In genomic region chr3:71304261-71304646, GRCh38 we compare ENCODE assay signal across 11 cellular contexts.
DNase-seq lines count a peak whose midpoint lies in the region; ATAC-seq and TF ChIP-seq lines count a peak whose summit lies in the region.
"Had no signal": no experiment of that assay in that cellular context is flagged by ENCODE, and none has a peak within 500 bp of the region (broad histone marks: within the 10 kb centered on the region; RNA-seq: fewer than 3 reads in every experiment).

No MANE protein-coding gene starts in this region.

- H3K4me1 ChIP-seq in iPS-15b (ENCODE audit: control insufficient read depth, insufficient read depth, low read length) (peaks cover 53% of the 10 kb centered on the region), smooth muscle cell (ENCODE audit: low read depth) (peaks cover 52% of the 10 kb centered on the region)

- peaks cover 33% of the 10 kb centered on the region for H3K79me2 ChIP-seq in smooth muscle cell (ENCODE audit: low read depth)

- H3K36me3 ChIP-seq in iPS-15b (ENCODE audit: control insufficient read depth, insufficient read depth, low read length) (no peaks in the 10 kb centered on the region), smooth muscle cell (ENCODE audit: low read depth) (no peaks in the 10 kb centered on the region)

- CTCF ChIA-PET in activated CD4-positive, alpha-beta T cell treated with anti-CD3 and anti-CD28 coated beads for 36 hours (lab: Charles Lee) = interaction anchor here (0.6 to 1.3 kb wide), 14 partner anchors 52 to 377 kb away, joined by 3 to 4 read pairs (median 3); no protein-coding TSS in a partner anchor
- CTCF ChIA-PET in activated CD4-positive, alpha-beta memory T cell treated with anti-CD3 and anti-CD28 coated beads for 36 hours (lab: Charles Lee) = no interaction called here

- H3K27ac ChIP-seq in smooth muscle cell (ENCODE audit: low read depth) = peak overlapping the region; percentile 54

- H3K9ac ChIP-seq in iPS-15b (ENCODE audit: low read depth, low read length) (no peak overlapping the region), smooth muscle cell (ENCODE audit: low read depth) (peak overlapping the region; percentile 7)

- ATAC-seq in activated CD4-positive, alpha-beta T cell treated with anti-CD3 and anti-CD28 coated beads for 36 hours = no peak
- no peak for ATAC-seq in HG03432 (IDR thresholded peaks at IDR 0.05; ENCODE audit: unreplicated experiment)
- ATAC-seq: esophagus mucosa had no signal

- POLR2A ChIA-PET in activated CD4-positive, alpha-beta T cell treated with anti-CD3 and anti-CD28 coated beads for 36 hours (lab: Charles Lee) = interaction anchor here (0.9 to 1.0 kb wide), 2 partner anchors 77 to 84 kb away, joined by 3 read pairs; no protein-coding TSS in a partner anchor
- POLR2A ChIA-PET in activated CD4-positive, alpha-beta memory T cell treated with anti-CD3 and anti-CD28 coated beads for 36 hours (lab: Charles Lee) = interaction anchor here (0.6 to 1.5 kb wide), 3 partner anchors 56 to 240 kb away, joined by 3 to 4 read pairs (median 3); no protein-coding TSS in a partner anchor

- H3K27me3 Mint-ChIP-seq in activated CD4-positive, alpha-beta T cell treated with anti-CD3 and anti-CD28 coated beads for 36 hours = no peaks in the 10 kb centered on the region
- no peaks in the 10 kb centered on the region for H3K27me3 Mint-ChIP-seq in activated CD4-positive, alpha-beta memory T cell treated with anti-CD3 and anti-CD28 coated beads for 36 hours

- H3K9me3 Mint-ChIP-seq in activated CD4-positive, alpha-beta T cell treated with anti-CD3 and anti-CD28 coated beads for 36 hours (ENCODE audit: low read depth) = no peaks in the 10 kb centered on the region
- H3K9me3 Mint-ChIP-seq in activated CD4-positive, alpha-beta memory T cell treated with anti-CD3 and anti-CD28 coated beads for 36 hours = no peaks in the 10 kb centered on the region

- peak overlapping the region; percentile 2 for H2AFZ ChIP-seq in smooth muscle cell (ENCODE audit: low read depth)

- DNase-seq in activated CD4-positive, alpha-beta T cell treated with anti-CD3 and anti-CD28 coated beads for 36 hours = no peak
- DNase-seq in activated CD4-positive, alpha-beta T cell treated with anti-CD3 and anti-CD28 coated beads, Interleukin-2, amount 50 U/mL, for 48 hours = no peak
- no peak for DNase-seq in activated CD4-positive, alpha-beta memory T cell treated with anti-CD3 and anti-CD28 coated beads for 36 hours
- DNase-seq in smooth muscle cell (lab: John Stamatoyannopoulos, UW; ENCODE audit: unreplicated experiment) = no peak
- DNase-seq in OCI-M2 (lab: John Stamatoyannopoulos, UW; ENCODE audit: unreplicated experiment) = no peak
- no peak for DNase-seq in SW480 (ENCODE audit: low spot score)
- DNase-seq: ACHN, NCI-H2227 treated with DMSO at 0.1 percent for 48 hours had no signal

- peaks cover 9% of the 10 kb centered on the region for H3K36me3 Mint-ChIP-seq in activated CD4-positive, alpha-beta T cell treated with anti-CD3 and anti-CD28 coated beads for 36 hours (ENCODE audit: low read depth)
- H3K36me3 Mint-ChIP-seq in activated CD4-positive, alpha-beta memory T cell treated with anti-CD3 and anti-CD28 coated beads for 36 hours = peaks cover 5% of the 10 kb centered on the region

- H3K4me3 ChIP-seq in iPS-15b (ENCODE audit: low read depth, low read length) (peak overlapping the region; percentile 67), smooth muscle cell (peak overlapping the region; percentile 61)

- H3K4me2 ChIP-seq in smooth muscle cell = peak overlapping the region; percentile 85

- H3K27ac Mint-ChIP-seq in activated CD4-positive, alpha-beta T cell treated with anti-CD3 and anti-CD28 coated beads for 36 hours = peak overlapping the region; percentile 96
- peak overlapping the region; percentile 87 for H3K27ac Mint-ChIP-seq in activated CD4-positive, alpha-beta memory T cell treated with anti-CD3 and anti-CD28 coated beads for 36 hours

- H3F3A ChIP-seq in smooth muscle cell (ENCODE audit: low read depth) = peaks cover 9% of the 10 kb centered on the region

- H3K4me3 Mint-ChIP-seq in activated CD4-positive, alpha-beta T cell treated with anti-CD3 and anti-CD28 coated beads for 36 hours = peak overlapping the region; percentile 80
- peak overlapping the region; percentile 77 for H3K4me3 Mint-ChIP-seq in activated CD4-positive, alpha-beta memory T cell treated with anti-CD3 and anti-CD28 coated beads for 36 hours

- no peak for TF ChIP-seq CTCF in smooth muscle cell (IDR thresholded peaks at IDR 0.05; ENCODE audit: borderline replicate concordance, insufficient read depth, poor library complexity, severe bottlenecking)

- 54% methylated on average over 3 of the region's 3 CpGs for WGBS in smooth muscle cell (ENCODE audit: low lambda C conversion rate)

- no peaks in the 10 kb centered on the region for H3K27me3 ChIP-seq in iPS-15b (ENCODE audit: control insufficient read depth, insufficient read depth, low read length)
- H3K27me3 ChIP-seq in smooth muscle cell (ENCODE audit: low read depth) = no peaks in the 10 kb centered on the region

- intact Hi-C loops in activated CD4-positive, alpha-beta T cell treated with anti-CD3 and anti-CD28 coated beads for 36 hours (cut with DNase I, micrococcal nuclease) = loop anchor here (1.0 to 10.0 kb wide), 11 partner anchors 78 to 772 kb away; partner anchors contain the start of gene FOXP1 (in 1 of the 2)
- intact Hi-C loops in activated CD4-positive, alpha-beta memory T cell treated with anti-CD3 and anti-CD28 coated beads for 36 hours (cut with micrococcal nuclease) = loop anchor here (2.0 to 10.0 kb wide), 4 partner anchors 121 to 753 kb away; no protein-coding TSS in a partner anchor

- peaks cover 81% of the 10 kb centered on the region for H3K4me1 Mint-ChIP-seq in activated CD4-positive, alpha-beta T cell treated with anti-CD3 and anti-CD28 coated beads for 36 hours
- peaks cover 88% of the 10 kb centered on the region for H3K4me1 Mint-ChIP-seq in activated CD4-positive, alpha-beta memory T cell treated with anti-CD3 and anti-CD28 coated beads for 36 hours (ENCODE audit: low read depth)

- H3K9me3 ChIP-seq in iPS-15b (ENCODE audit: control insufficient read depth, insufficient read depth, low read length) = no peaks in the 10 kb centered on the region
- H3K9me3 ChIP-seq in smooth muscle cell (replicated peaks; ENCODE audit: low read depth) = no peaks in the 10 kb centered on the region

- H4K20me1 ChIP-seq in smooth muscle cell (ENCODE audit: low read depth) = no peaks in the 10 kb centered on the region
